17 cellular contexts compared by ENCODE assay signal in genomic region chr3:83559082-83559481, GRCh38.
"Had no signal": no experiment of that assay in that cellular context is flagged by ENCODE, and none has a peak within 500 bp of the region (broad histone marks: within the 10 kb centered on the region; RNA-seq: fewer than 3 reads in every experiment).

No MANE protein-coding gene starts in this region.

- ATAC-seq: activated CD8-positive, alpha-beta T cell treated with anti-CD3 and anti-CD28 coated beads, Interleukin-2, amount 10 ng/mL, durations not matched to agents 7 days and 5 days; foreskin keratinocyte; naive thymus-derived CD4-positive, alpha-beta T cell; right lobe of liver; stimulated activated naive CD8-positive, alpha-beta T cell treated with anti-CD3 and anti-CD28 coated beads, Interleukin-15, amount 100 ng/mL, for 72 hours had no signal

- DNase-seq: activated CD4-positive, alpha-beta T cell treated with anti-CD3 and anti-CD28 coated beads for 1 hour; activated CD4-positive, alpha-beta T cell treated with anti-CD3 and anti-CD28 coated beads, Interleukin-2, amount 50 U/mL, for 1 hour; activated CD8-positive, alpha-beta T cell treated with anti-CD3 and anti-CD28 coated beads, Interleukin-2, amount 10 ng/mL, durations not matched to agents 7 days and 5 days; activated gamma-delta T cell; aorta; caudate nucleus; dermis blood vessel endothelial cell; effector CD8-positive, alpha-beta T cell; foreskin keratinocyte; kidney glomerular epithelial cell; left ventricle myocardium inferior; naive thymus-derived CD4-positive, alpha-beta T cell; occipital lobe; right lobe of liver; stimulated activated CD4-positive, alpha-beta T cell treated with anti-CD3 and anti-CD28 coated beads, Interleukin-1b, Interleukin-23, amount 100 ng/mL, for 48 hours; stimulated activated naive CD8-positive, alpha-beta T cell treated with anti-CD3 and anti-CD28 coated beads, Interleukin-15, amount 100 ng/mL, for 72 hours; tibial artery had no signal
